ENCODE assay signal across 16 cellular contexts in genomic region chr20:4174909-4175308, GRCh38. TPM values are rescaled to one million over a fixed set of nuclear protein-coding genes. Genes with fewer than 3 reads are reported as not detected.
DNase-seq lines count a peak whose midpoint lies in the region; ATAC-seq and TF ChIP-seq lines count a peak whose summit lies in the region.
"Had no signal": no experiment of that assay in that cellular context is flagged by ENCODE, and none has a peak within 500 bp of the region (broad histone marks: within the 10 kb centered on the region; RNA-seq: fewer than 3 reads in every experiment).

No MANE protein-coding gene starts in this region.

- H3K4me1 ChIP-seq in breast epithelium (no peaks in the 10 kb centered on the region), neural progenitor cell (peaks cover 17% of the 10 kb centered on the region), tibial nerve (peaks cover 0 to 33% (median 13%) of the 10 kb centered on the region in 4 donors)
- peaks cover 29 to 47% (median 44%) of the 10 kb centered on the region in 10 experiments for H3K4me1 ChIP-seq in BLaER1 treated with 17β-estradiol and CSF1 and Interleukin-3, amounts not matched to agents 10 nM and 100 nM

- no peak for DNase-seq in MCF 10A (ENCODE audit: unreplicated experiment)
- DNase-seq in breast epithelium (ENCODE audit: low spot score in 2 of 2): no peak
- DNase-seq in RWPE1 (ENCODE audit: low spot score): no peak
- no peak for DNase-seq in neural progenitor cell (ENCODE audit: low spot score)
- no peak for DNase-seq in tibial nerve (ENCODE audit: low spot score in 2 of 2)
- no peak for DNase-seq in NCI-H748 (lab: John Stamatoyannopoulos, UW; ENCODE audit: unreplicated experiment)
- DNase-seq: ACHN, Calu3, DMS 273 treated with DMSO at 0.1 percent for 48 hours, GM23248 had no signal

- no peaks in the 10 kb centered on the region for H3K27me3 Mint-ChIP-seq in MCF 10A (ENCODE audit: insufficient read depth, unreplicated experiment)
- peaks cover 5% of the 10 kb centered on the region for H3K27me3 Mint-ChIP-seq in neural progenitor cell (ENCODE audit: insufficient read depth, low read depth)

- POLR2A ChIA-PET in MCF 10A (lab: Yijun Ruan, JAX) (interaction anchor here (0.7 kb wide), 2 partner anchors 545 to 935 kb away, joined by 3 to 6 read pairs; no protein-coding TSS in a partner anchor), RWPE1 (lab: Yijun Ruan, JAX; ENCODE audit: low non-redundant PET) (no interaction called here)

- no peaks in the 10 kb centered on the region for H3K9me3 Mint-ChIP-seq in MCF 10A (ENCODE audit: unreplicated experiment)
- peaks cover 14% of the 10 kb centered on the region for H3K9me3 Mint-ChIP-seq in neural progenitor cell

- peaks cover 15% of the 10 kb centered on the region for H3F3A ChIP-seq in neural progenitor cell (ENCODE audit: low read depth)

- no peak for TF ChIP-seq EP300 in tibial nerve (IDR thresholded peaks at IDR 0.05)

- no peaks in the 10 kb centered on the region for H3K9me3 ChIP-seq in breast epithelium
- H3K9me3 ChIP-seq in BLaER1 treated with 17β-estradiol and CSF1 and Interleukin-3, amounts not matched to agents 10 nM and 100 nM (replicated peaks in 1 of 11): peaks cover 16 to 25% (median 19%) of the 10 kb centered on the region in 11 experiments
- H3K9me3 ChIP-seq in neural progenitor cell (ENCODE audit: low read depth): no peaks in the 10 kb centered on the region
- peaks cover 0 to 11% (median 0%) of the 10 kb centered on the region in 4 donors for H3K9me3 ChIP-seq in tibial nerve

- no TSS peak for BruUV-seq in MCF 10A (replicated peaks; lab: Mats Ljungman, UMichigan)

- peaks cover 32% of the 10 kb centered on the region for H3K36me3 Mint-ChIP-seq in MCF 10A (ENCODE audit: insufficient read depth, unreplicated experiment)
- peaks cover 28% of the 10 kb centered on the region for H3K36me3 Mint-ChIP-seq in neural progenitor cell

- WGBS in tibial nerve, 2 donors: 85% methylated on average over 14 of the region's 14 CpGs

- peak overlapping the region in 5 of 11 experiments; percentile 10 to 41 (median 35); a peak in 4 of 22 replicates for H3K9ac ChIP-seq in BLaER1 treated with 17β-estradiol and CSF1 and Interleukin-3, amounts not matched to agents 10 nM and 100 nM
- no peak overlapping the region for H3K9ac ChIP-seq in neural progenitor cell
- H3K9ac ChIP-seq: GM23248 had no signal

- H3K36me3 ChIP-seq in breast epithelium (no peaks in the 10 kb centered on the region), neural progenitor cell (peaks cover 4% of the 10 kb centered on the region), tibial nerve (peaks cover 0 to 52% (median 0%) of the 10 kb centered on the region in 3 donors)
- H3K36me3 ChIP-seq in BLaER1 treated with 17β-estradiol and CSF1 and Interleukin-3, amounts not matched to agents 10 nM and 100 nM: peaks cover 32 to 56% (median 46%) of the 10 kb centered on the region in 11 experiments

- H3K27me3 ChIP-seq in breast epithelium (no peaks in the 10 kb centered on the region), neural progenitor cell (peaks cover 6% of the 10 kb centered on the region), tibial nerve (no peaks in the 10 kb centered on the region)
- H3K27me3 ChIP-seq in BLaER1 treated with 17β-estradiol and CSF1 and Interleukin-3, amounts not matched to agents 10 nM and 100 nM: no peaks in the 10 kb centered on the region

- ATAC-seq in GM19397 (IDR thresholded peaks at IDR 0.05; ENCODE audit: unreplicated experiment): no peak
- ATAC-seq: GM12878 had no signal

- no peak overlapping the region for H3K27ac ChIP-seq in breast epithelium
- no peak overlapping the region for H3K27ac ChIP-seq in BLaER1 treated with 17β-estradiol and CSF1 and Interleukin-3, amounts not matched to agents 10 nM and 100 nM
- H3K27ac ChIP-seq in RWPE1: 0 out of 2 replicates have a peak overlapping the region, but pooled peaks have one; percentile 2
- no peak overlapping the region for H3K27ac ChIP-seq in neural progenitor cell
- H3K27ac ChIP-seq in tibial nerve: no peak overlapping the region
- H3K27ac ChIP-seq: GM23248, HL-60 had no signal

- intact Hi-C loops in MCF 10A (cut with micrococcal nuclease): no loop called here
- intact Hi-C loops in breast epithelium (cut with DNase I; ENCODE audit: low total_unique reads): no loop called here

- H3K27ac Mint-ChIP-seq in MCF 10A (ENCODE audit: low read depth, unreplicated experiment): peak overlapping the region; percentile 35
- peak overlapping the region; percentile 19 for H3K27ac Mint-ChIP-seq in neural progenitor cell
- H3K27ac Mint-ChIP-seq: B cell had no signal

- H4K20me1 ChIP-seq in BLaER1 treated with 17β-estradiol and CSF1 and Interleukin-3, amounts not matched to agents 10 nM and 100 nM: peaks cover 21 to 81% (median 50%) of the 10 kb centered on the region in 11 experiments; a peak in 20 of 22 replicates
- peaks cover 15% of the 10 kb centered on the region for H4K20me1 ChIP-seq in neural progenitor cell (ENCODE audit: low read depth)

- CTCF ChIA-PET in MCF 10A (lab: Yijun Ruan, JAX): interaction anchor here (0.6 to 1.7 kb wide), 4 partner anchors 9 to 1910 kb away, joined by 3 to 11 read pairs (median 4); no protein-coding TSS in a partner anchor
- CTCF ChIA-PET in RWPE1 (lab: Yijun Ruan, JAX): interaction anchor here (0.6 to 1.1 kb wide), 2 partner anchors 68 to 369 kb away, joined by 3 read pairs; no protein-coding TSS in a partner anchor

- no peak for TF ChIP-seq CTCF in MCF 10A (IDR thresholded peaks at IDR 0.05; ENCODE audit: unreplicated experiment)
- no peak for TF ChIP-seq CTCF in breast epithelium (IDR thresholded peaks at IDR 0.05)
- no peak for TF ChIP-seq CTCF in RWPE1 (conservative IDR thresholded peaks at IDR 0.05; ENCODE audit: low read depth)
- TF ChIP-seq CTCF in neural progenitor cell (IDR thresholded peaks at IDR 0.05): no peak
- TF ChIP-seq CTCF in tibial nerve (IDR thresholded peaks at IDR 0.05): no peak

- peaks cover 11% of the 10 kb centered on the region for H3K4me1 Mint-ChIP-seq in MCF 10A (ENCODE audit: insufficient read depth, unreplicated experiment)
- peaks cover 21% of the 10 kb centered on the region for H3K4me1 Mint-ChIP-seq in neural progenitor cell

- TF ChIP-seq POLR2A in breast epithelium (IDR thresholded peaks at IDR 0.05) (no peak), tibial nerve (IDR thresholded peaks at IDR 0.05) (no peak)

- peak overlapping the region in 9 of 11 experiments; percentile 4 to 56 (median 43); a peak in 15 of 22 replicates for H3K4me2 ChIP-seq in BLaER1 treated with 17β-estradiol and CSF1 and Interleukin-3, amounts not matched to agents 10 nM and 100 nM
- H3K4me2 ChIP-seq in neural progenitor cell: no peak overlapping the region

- H3K4me3 Mint-ChIP-seq in MCF 10A (ENCODE audit: unreplicated experiment) (no peak overlapping the region), neural progenitor cell (no peak overlapping the region)
- H3K4me3 Mint-ChIP-seq: B cell, CD14-positive monocyte had no signal

- no peak overlapping the region for H2AFZ ChIP-seq in neural progenitor cell (replicated peaks)
- H2AFZ ChIP-seq: GM23248 had no signal

- H3K79me2 ChIP-seq in neural progenitor cell (ENCODE audit: low read depth): no peaks in the 10 kb centered on the region

- H3K4me3 ChIP-seq in breast epithelium (no peak overlapping the region), neural progenitor cell (no peak overlapping the region), tibial nerve (no peak overlapping the region)
- no peak overlapping the region for H3K4me3 ChIP-seq in BLaER1 treated with 17β-estradiol and CSF1 and Interleukin-3, amounts not matched to agents 10 nM and 100 nM
- H3K4me3 ChIP-seq: GM12878, GM23248 had no signal

RNA-seq across cellular contexts. Expression of gene SMOX, which starts 26.3 kb away (rescaled TPM):
- 42.3 and 48.6 TPM in 2 replicates for total RNA-seq in MCF 10A (2022)
- total RNA-seq in breast epithelium: 10 to 100 TPM in 1 of 3 donors, 1 to 10 TPM in 2; 4.2 to 19.0 (median 6.9) TPM
- 6.8 and 11.6 TPM in 2 replicates for total RNA-seq in neural progenitor cell (ENCODE audit: low replicate concordance)
- 10 to 100 TPM; 13.8 to 39.0 (median 23.0) TPM for total RNA-seq in tibial nerve
- total RNA-seq: B cell had no signal
